In genomic region chr2:152566728-152567069, GRCh38 we compare ENCODE assay signal across 10 cellular contexts.
A peak's percentile ranks its signal among the peaks of the same experiment; 100 is the strongest.
DNase-seq lines count a peak whose midpoint lies in the region; ATAC-seq and TF ChIP-seq lines count a peak whose summit lies in the region.
"Had no signal": no experiment of that assay in that cellular context is flagged by ENCODE, and none has a peak within 500 bp of the region (broad histone marks: within the 10 kb centered on the region; RNA-seq: fewer than 3 reads in every experiment).

No MANE protein-coding gene starts in this region.

- no peaks in the 10 kb centered on the region for H3K27me3 Mint-ChIP-seq in neural crest cell (ENCODE audit: low read depth)
- peaks cover 22% of the 10 kb centered on the region for H3K27me3 Mint-ChIP-seq in activated CD4-positive, alpha-beta memory T cell treated with anti-CD3 and anti-CD28 coated beads for 36 hours

- H2AFZ ChIP-seq in OCI-LY3 (ENCODE audit: low read depth, low read length) (no peak overlapping the region), PC-9 (no peak overlapping the region)

- intact Hi-C loops in PC-9 (cut with micrococcal nuclease; ENCODE audit: unreplicated experiment): no loop called here
- intact Hi-C loops in activated CD4-positive, alpha-beta memory T cell treated with anti-CD3 and anti-CD28 coated beads for 36 hours (cut with micrococcal nuclease): no loop called here

- H3K4me1 ChIP-seq in OCI-LY3 (ENCODE audit: low read length): peaks cover 18% of the 10 kb centered on the region
- 0 out of 2 replicates have a peak, but pooled peaks cover 9% of the 10 kb centered on the region for H3K4me1 ChIP-seq in PC-9 (replicated peaks; ENCODE audit: insufficient read depth)

- peaks cover 5% of the 10 kb centered on the region for H3K36me3 Mint-ChIP-seq in neural crest cell (ENCODE audit: low read depth)
- H3K36me3 Mint-ChIP-seq in activated CD4-positive, alpha-beta memory T cell treated with anti-CD3 and anti-CD28 coated beads for 36 hours: no peaks in the 10 kb centered on the region

- no TSS peak for BruUV-seq in PC-9 (replicated peaks; lab: Mats Ljungman, UMichigan)

- H3K9me2 ChIP-seq in PC-9 (ENCODE audit: insufficient read depth): no peaks in the 10 kb centered on the region

- no peaks in the 10 kb centered on the region for H3K9me3 Mint-ChIP-seq in neural crest cell
- H3K9me3 Mint-ChIP-seq in activated CD4-positive, alpha-beta memory T cell treated with anti-CD3 and anti-CD28 coated beads for 36 hours: no peaks in the 10 kb centered on the region

- peak overlapping the region; percentile 10; the same call in 1 of the 2 replicates for H3K4me3 ChIP-seq in OCI-LY3 (ENCODE audit: low read length)
- H3K4me3 ChIP-seq in PC-9: no peak overlapping the region

- peaks cover 14% of the 10 kb centered on the region for H3K4me1 Mint-ChIP-seq in neural crest cell
- H3K4me1 Mint-ChIP-seq in activated CD4-positive, alpha-beta memory T cell treated with anti-CD3 and anti-CD28 coated beads for 36 hours (ENCODE audit: low read depth): peaks cover 3% of the 10 kb centered on the region

- 0 out of 2 replicates have a peak overlapping the region, but pooled peaks have one; percentile 14 for H3K9ac ChIP-seq in OCI-LY3 (ENCODE audit: low read length)

- POLR2A ChIA-PET in PC-9 (lab: Charles Lee; ENCODE audit: unreplicated experiment): no interaction called here
- POLR2A ChIA-PET in activated CD4-positive, alpha-beta memory T cell treated with anti-CD3 and anti-CD28 coated beads for 36 hours (lab: Charles Lee): no interaction called here

- peak; percentile 32 for ATAC-seq in GM18868 (IDR thresholded peaks at IDR 0.05; ENCODE audit: unreplicated experiment)
- ATAC-seq in HG02885 (IDR thresholded peaks at IDR 0.05; ENCODE audit: poor library complexity, unreplicated experiment): peak; percentile 47
- ATAC-seq in GM21825 (IDR thresholded peaks at IDR 0.05; ENCODE audit: unreplicated experiment): no peak
- ATAC-seq: foreskin keratinocyte had no signal

- H3K27me3 ChIP-seq in OCI-LY3 (ENCODE audit: low read depth, low read length) (no peaks in the 10 kb centered on the region), PC-9 (ENCODE audit: insufficient read depth, low read depth) (no peaks in the 10 kb centered on the region)
- H3K27me3 ChIP-seq: foreskin keratinocyte had no signal

- DNase-seq in neural crest cell (ENCODE audit: low read depth, low spot score): no peak
- no peak for DNase-seq in PC-9
- no peak for DNase-seq in DMS153 (lab: John Stamatoyannopoulos, UW)
- DNase-seq in activated CD4-positive, alpha-beta memory T cell treated with anti-CD3 and anti-CD28 coated beads for 36 hours: no peak
- DNase-seq: foreskin keratinocyte, midbrain had no signal

- no peak for TF ChIP-seq CTCF in OCI-LY3 (IDR thresholded peaks at IDR 0.05; ENCODE audit: low read depth, low read length)
- no peak for TF ChIP-seq CTCF in neural crest cell (conservative IDR thresholded peaks at IDR 0.05)
- TF ChIP-seq CTCF in PC-9 (conservative IDR thresholded peaks at IDR 0.05): no peak

- H3F3A ChIP-seq in PC-9 (ENCODE audit: insufficient read depth, low read depth): 0 out of 2 replicates have a peak, but pooled peaks cover 5% of the 10 kb centered on the region

- H3K27ac ChIP-seq in OCI-LY3 (ENCODE audit: low read length): no peak overlapping the region
- H3K27ac ChIP-seq in PC-9: no peak overlapping the region
- H3K27ac ChIP-seq: foreskin keratinocyte had no signal

- CTCF ChIA-PET in PC-9 (lab: Charles Lee): interaction anchor here (0.6 kb wide), 1 partner anchor 363 kb away, joined by 9 read pairs; no protein-coding TSS in a partner anchor
- CTCF ChIA-PET in activated CD4-positive, alpha-beta memory T cell treated with anti-CD3 and anti-CD28 coated beads for 36 hours (lab: Charles Lee): no interaction called here

- H3K4me2 ChIP-seq in OCI-LY3 (ENCODE audit: low read length) (peak overlapping the region; percentile 56), PC-9 (no peak overlapping the region)

- peak overlapping the region; percentile 36 for H3K27ac Mint-ChIP-seq in neural crest cell (ENCODE audit: unreplicated experiment)
- H3K27ac Mint-ChIP-seq in activated CD4-positive, alpha-beta memory T cell treated with anti-CD3 and anti-CD28 coated beads for 36 hours: no peak overlapping the region

- H3K9me3 ChIP-seq in OCI-LY3 (ENCODE audit: insufficient read depth, low read length) (no peaks in the 10 kb centered on the region), PC-9 (ENCODE audit: insufficient read depth, low read depth) (no peaks in the 10 kb centered on the region)

- H4K20me1 ChIP-seq in OCI-LY3 (ENCODE audit: insufficient read depth, low read length) (no peaks in the 10 kb centered on the region), PC-9 (ENCODE audit: insufficient read depth) (no peaks in the 10 kb centered on the region)

- H3K79me2 ChIP-seq in OCI-LY3 (ENCODE audit: low read length) (no peaks in the 10 kb centered on the region), PC-9 (ENCODE audit: low read depth) (peaks cover 10% of the 10 kb centered on the region; the same call in 1 of the 2 replicates)

- H3K4me3 Mint-ChIP-seq in neural crest cell: no peak overlapping the region
- H3K4me3 Mint-ChIP-seq in activated CD4-positive, alpha-beta memory T cell treated with anti-CD3 and anti-CD28 coated beads for 36 hours: no peak overlapping the region

- no peaks in the 10 kb centered on the region for H3K36me3 ChIP-seq in OCI-LY3 (replicated peaks; ENCODE audit: low read depth, low read length)
- peaks cover 12% of the 10 kb centered on the region; the same call in 1 of the 2 replicates for H3K36me3 ChIP-seq in PC-9 (ENCODE audit: low read depth)
